7 cellular contexts compared by ENCODE assay signal in genomic region chr19:54136864-54137113, GRCh38. TPM values are rescaled to one million over a fixed set of nuclear protein-coding genes. Genes with fewer than 3 reads are reported as not detected.
DNase-seq lines count a peak whose midpoint lies in the region; ATAC-seq and TF ChIP-seq lines count a peak whose summit lies in the region.

No MANE protein-coding gene starts in this region.

- peak; percentile 70 for ATAC-seq in GM23338
- ATAC-seq in GM18909 (IDR thresholded peaks at IDR 0.05; ENCODE audit: poor library complexity, unreplicated experiment), result no peak

- H3K4me3 ChIP-seq in GM23338 (peak overlapping the region; percentile 79), iPS DF 6.9 (ENCODE audit: low read length) (peak overlapping the region; percentile 42; the same call in 1 of the 2 replicates), stomach smooth muscle (ENCODE audit: low read length in 2 of 2) (peak overlapping the region; percentile 84 to 85)

- no CpG with 5 or more reads among the region's 11 CpGs for WGBS in iPS DF 6.9 (ENCODE audit: insufficient coverage, insufficient read length)

- H3K36me3 ChIP-seq in GM23338 (ENCODE audit: insufficient read depth) (no peaks in the 10 kb centered on the region; the same call in 1 of the 2 replicates), iPS DF 6.9 (ENCODE audit: control insufficient read depth, insufficient read depth, low read length) (peaks cover 3% of the 10 kb centered on the region; the same call in 1 of the 2 replicates), stomach smooth muscle (ENCODE audit: control insufficient read depth in 2 of 2, insufficient read depth in 2 of 2, low read length in 2 of 2) (peaks cover 0 to 5% of the 10 kb centered on the region in 2 donors)

- peaks cover 7% of the 10 kb centered on the region for H3K9me3 Mint-ChIP-seq in GM23338

- H3K9ac ChIP-seq in stomach smooth muscle (ENCODE audit: low read length in 2 of 2), result peak overlapping the region; percentile 29 to 62

- H3K4me3 Mint-ChIP-seq in GM23338, result peak overlapping the region; percentile 86

- peaks cover 33% of the 10 kb centered on the region for H3K4me1 Mint-ChIP-seq in GM23338

- 0 out of 2 replicates have a peak overlapping the region, but pooled peaks have one; percentile 0 for H2AFZ ChIP-seq in GM23338

- TF ChIP-seq CTCF in GM23338 (conservative IDR thresholded peaks at IDR 0.05; ENCODE audit: low read depth in 2 of 2) (no peak), VCaP (conservative IDR thresholded peaks at IDR 0.05) (no peak)

- H3K27me3 ChIP-seq in GM23338 (ENCODE audit: insufficient read depth) (no peaks in the 10 kb centered on the region), iPS DF 6.9 (ENCODE audit: control insufficient read depth, insufficient read depth, low read length) (no peaks in the 10 kb centered on the region), stomach smooth muscle (ENCODE audit: control insufficient read depth in 1 of 2, insufficient read depth in 2 of 2, low read length in 2 of 2) (peaks cover 0 to 5% of the 10 kb centered on the region in 2 donors)

- DNase-seq in GM23338 (ENCODE audit: low spot score), result no peak
- no peak for DNase-seq in iPS DF 6.9 (ENCODE audit: low read depth, low spot score)
- DNase-seq in NCI-H2029 (lab: John Stamatoyannopoulos, UW), result no peak
- DNase-seq in NCI-H1105 (lab: John Stamatoyannopoulos, UW), result no peak

- H3K79me2 ChIP-seq in GM23338 (replicated peaks; ENCODE audit: insufficient read depth), result peaks cover 38% of the 10 kb centered on the region

- H3K27ac ChIP-seq in GM23338 (ENCODE audit: low read depth) (peak overlapping the region; percentile 29; the same call in 1 of the 2 replicates), VCaP (peak overlapping the region; percentile 79), iPS DF 6.9 (ENCODE audit: low read length) (no peak overlapping the region), stomach smooth muscle (ENCODE audit: low read length) (peak overlapping the region; percentile 53)

- H3K36me3 Mint-ChIP-seq in GM23338 (ENCODE audit: low read depth), result peaks cover 26% of the 10 kb centered on the region

- H4K20me1 ChIP-seq in GM23338 (replicated peaks; ENCODE audit: insufficient read depth), result peaks cover 32% of the 10 kb centered on the region

- H3K27me3 Mint-ChIP-seq in GM23338 (ENCODE audit: insufficient read depth, low read depth, poor library complexity), result peaks cover 20% of the 10 kb centered on the region

- no peaks in the 10 kb centered on the region for H3K9me2 ChIP-seq in GM23338 (ENCODE audit: insufficient read depth)

- H3K4me1 ChIP-seq in GM23338 (ENCODE audit: insufficient read depth) (peaks cover 7% of the 10 kb centered on the region), iPS DF 6.9 (ENCODE audit: control insufficient read depth, insufficient read depth, low read length) (peaks cover 4% of the 10 kb centered on the region; the same call in 1 of the 2 replicates), stomach smooth muscle (ENCODE audit: control insufficient read depth, insufficient read depth, low read length) (peaks cover 35% of the 10 kb centered on the region)

- peaks cover 15% of the 10 kb centered on the region for H3F3A ChIP-seq in GM23338 (replicated peaks; ENCODE audit: low read depth)

- H3K9me3 ChIP-seq in iPS DF 6.9 (ENCODE audit: control insufficient read depth, insufficient read depth, low read length) (no peaks in the 10 kb centered on the region), stomach smooth muscle (ENCODE audit: control insufficient read depth in 2 of 2, low read length in 2 of 2) (no peaks in the 10 kb centered on the region)

- H3K4me2 ChIP-seq in GM23338, result peak overlapping the region; percentile 93

- peak overlapping the region; percentile 93 for H3K27ac Mint-ChIP-seq in GM23338

TF ChIP-seq in GM23338, 12 proteins besides CTCF, POLR2A, EP300 and RAD21:
- TF ChIP-seq STAT1 (IDR thresholded peaks at IDR 0.05; ENCODE audit: unreplicated experiment) (no peak), EZH2 (IDR thresholded peaks at IDR 0.05; ENCODE audit: low read depth, unreplicated experiment) (no peak), POLR2AphosphoS5 (IDR thresholded peaks at IDR 0.05; ENCODE audit: low read depth) (peak; percentile 94), CREB1 (CRISPR knock-in tag; IDR thresholded peaks at IDR 0.05; ENCODE audit: low read depth) (peak; percentile 31; the same call in 1 of the 2 replicates)

RNA-seq across cellular contexts. Expression of gene CNOT3, which starts 0.8 kb away (rescaled TPM):
- 47.0 and 61.2 TPM in 2 replicates for total RNA-seq in GM23338 (2014; rRNA removed; shearing (Covaris generic))
- polyA plus RNA-seq in GM23338 (2016; fragmentation: Nextera tagmentation; extraction: Ambion mirVana), result 36.4 and 39.7 TPM in 2 replicates

RNA-seq across cellular contexts. Expression of gene PRPF31, which starts 21.2 kb away (rescaled TPM):
- total RNA-seq in GM23338 (2014; rRNA removed; shearing (Covaris generic)), result 79.3 and 83.3 TPM in 2 replicates
- polyA plus RNA-seq in GM23338 (2016; fragmentation: Nextera tagmentation; extraction: Ambion mirVana), result 86.3 and 94.2 TPM in 2 replicates

RNA-seq across cellular contexts. Expression of gene TFPT, which starts 21.3 kb away (rescaled TPM):
- 12.0 and 16.2 TPM in 2 replicates for total RNA-seq in GM23338 (2014; rRNA removed; shearing (Covaris generic))
- polyA plus RNA-seq in GM23338 (2016; fragmentation: Nextera tagmentation; extraction: Ambion mirVana), result 18.3 and 18.9 TPM in 2 replicates

RNA-seq across cellular contexts. Expression of gene LENG1, which starts 22.7 kb away (rescaled TPM):
- total RNA-seq in GM23338 (2014; rRNA removed; shearing (Covaris generic)), result 4.7 TPM in 2 replicates
- 17.2 and 19.3 TPM in 2 replicates for polyA plus RNA-seq in GM23338 (2016; fragmentation: Nextera tagmentation; extraction: Ambion mirVana)

RNA-seq across cellular contexts. Expression of gene NDUFA3, which starts 34.1 kb away (rescaled TPM):
- total RNA-seq in GM23338 (2014; rRNA removed; shearing (Covaris generic)), result 27.6 and 28.4 TPM in 2 replicates
- 691 and 851 TPM in 2 replicates for polyA plus RNA-seq in GM23338 (2016; fragmentation: Nextera tagmentation; extraction: Ambion mirVana)
